ENCODE assay signal across 8 cellular contexts in the genomic region with DNA sequence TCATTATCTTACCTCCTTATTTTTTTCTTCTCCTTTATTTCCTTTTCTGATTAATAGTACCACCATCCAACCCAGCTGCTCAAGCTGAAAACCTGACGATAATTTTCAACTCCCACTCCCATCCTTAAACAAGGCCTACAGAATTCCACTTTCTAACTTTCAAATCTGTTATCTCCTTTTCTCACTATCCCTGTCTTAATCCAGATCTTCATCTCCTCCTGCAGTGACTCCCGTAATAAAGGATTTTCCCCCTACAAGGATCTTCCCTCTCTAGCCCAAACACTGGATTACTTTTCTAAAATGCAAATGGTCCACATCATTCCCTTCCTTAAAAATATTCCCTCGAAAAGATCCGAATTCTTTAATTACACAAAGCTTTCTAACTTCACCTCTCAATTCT. TPM values are rescaled to one million over a fixed set of nuclear protein-coding genes. Genes with fewer than 3 reads are reported as not detected.
DNase-seq lines count a peak whose midpoint lies in the region; ATAC-seq and TF ChIP-seq lines count a peak whose summit lies in the region.

No MANE protein-coding gene starts in this region.

- no peaks in the 10 kb centered on the region for H3K9me3 ChIP-seq in left ventricle myocardium inferior (replicated peaks)
- H3K9me3 ChIP-seq in lower lobe of right lung, result no peaks in the 10 kb centered on the region
- no peaks in the 10 kb centered on the region for H3K9me3 ChIP-seq in upper lobe of left lung

- H3K4me1 ChIP-seq in left ventricle myocardium inferior (peaks cover 50% of the 10 kb centered on the region), lower lobe of right lung (peaks cover 39% of the 10 kb centered on the region), upper lobe of left lung (peaks cover 13 to 41% (median 24%) of the 10 kb centered on the region in 4 donors)

- intact Hi-C loops in left ventricle myocardium inferior (cut with micrococcal nuclease) (no loop called here), Right ventricle myocardium inferior (cut with DNase I) (no loop called here), lower lobe of right lung (cut with DNase I) (no loop called here)

- TF ChIP-seq EP300 in upper lobe of left lung (IDR thresholded peaks at IDR 0.05), result no peak

- H3K27ac ChIP-seq in left ventricle myocardium inferior (replicated peaks), result no peak overlapping the region
- no peak overlapping the region for H3K27ac ChIP-seq in lower lobe of right lung
- peak overlapping the region in 1 of 4 donors; percentile 97 for H3K27ac ChIP-seq in upper lobe of left lung

- TF ChIP-seq POLR2A in upper lobe of left lung (IDR thresholded peaks at IDR 0.05), result no peak

- 64 to 71% methylated on average over 4 of the region's 4 CpGs for WGBS in upper lobe of left lung, 2 donors

- peak overlapping the region; percentile 80 for H3K4me3 ChIP-seq in left ventricle myocardium inferior
- H3K4me3 ChIP-seq in astrocyte of the spinal cord (ENCODE audit: low read depth, low read length), result peak overlapping the region; percentile 98
- peak overlapping the region; percentile 87 for H3K4me3 ChIP-seq in lower lobe of right lung
- peak overlapping the region in 3 of 4 donors; percentile 88 to 89 (median 88) for H3K4me3 ChIP-seq in upper lobe of left lung

- no peaks in the 10 kb centered on the region for H3K27me3 ChIP-seq in left ventricle myocardium inferior (ENCODE audit: low read depth)
- H3K27me3 ChIP-seq in lower lobe of right lung (ENCODE audit: low read depth), result no peaks in the 10 kb centered on the region
- no peaks in the 10 kb centered on the region for H3K27me3 ChIP-seq in upper lobe of left lung

- ATAC-seq in Right ventricle myocardium inferior (no peak), lower lobe of right lung (no peak), upper lobe of left lung (ENCODE audit: low FRiP score in 2 of 2) (no peak), HG02642 (IDR thresholded peaks at IDR 0.05; ENCODE audit: poor library complexity, unreplicated experiment) (no peak)

- in situ Hi-C loops in astrocyte of the spinal cord (cut with HindIII; ENCODE audit: low sequenced_read_pairs), result no loop called here

- peaks cover 3% of the 10 kb centered on the region for H3K36me3 ChIP-seq in left ventricle myocardium inferior
- peaks cover 13% of the 10 kb centered on the region for H3K36me3 ChIP-seq in lower lobe of right lung
- H3K36me3 ChIP-seq in upper lobe of left lung, result peaks cover 0 to 10% (median 6%) of the 10 kb centered on the region in 4 donors

- no peak for DNase-seq in left ventricle myocardium inferior
- no peak for DNase-seq in Right ventricle myocardium inferior (ENCODE audit: missing footprints)
- no peak for DNase-seq in astrocyte of the spinal cord (ENCODE audit: low read depth, low spot score)
- no peak for DNase-seq in lower lobe of right lung
- DNase-seq in upper lobe of left lung, result no peak
- no peak for DNase-seq in ecto neural progenitor cell (ENCODE audit: low spot score)
- DNase-seq in inferior parietal cortex (ENCODE audit: extremely low spot score), result no peak

- no peak for TF ChIP-seq CTCF in left ventricle myocardium inferior (IDR thresholded peaks at IDR 0.05; ENCODE audit: borderline replicate concordance)
- TF ChIP-seq CTCF in astrocyte of the spinal cord (IDR thresholded peaks at IDR 0.05; ENCODE audit: low read depth, low read length), result no peak
- no peak for TF ChIP-seq CTCF in lower lobe of right lung (IDR thresholded peaks at IDR 0.05)
- TF ChIP-seq CTCF in upper lobe of left lung (IDR thresholded peaks at IDR 0.05), result no peak

RNA-seq across cellular contexts. Expression of a gene that starts 1.5 kb away (rescaled TPM):
- total RNA-seq in left ventricle myocardium inferior, result 25.8 TPM
- 23.6 TPM for total RNA-seq in Right ventricle myocardium inferior
- 23.9 TPM for total RNA-seq in lower lobe of right lung
- total RNA-seq in upper lobe of left lung, result 10 to 100 TPM; 18.5 to 29.1 (median 23.4) TPM

RNA-seq across cellular contexts. Expression of a gene that starts 6.5 kb away (rescaled TPM):
- total RNA-seq in left ventricle myocardium inferior (30.1 TPM), Right ventricle myocardium inferior (21.7 TPM), lower lobe of right lung (42.9 TPM), upper lobe of left lung (100 to 1,000 TPM in 1 of 6 donors, 10 to 100 TPM in 5; 24.9 to 177 (median 46.7) TPM)

RNA-seq across cellular contexts. Expression of a gene that starts 54.5 kb away (rescaled TPM):
- total RNA-seq in left ventricle myocardium inferior, result 6.5 TPM
- 7.0 TPM for total RNA-seq in Right ventricle myocardium inferior
- total RNA-seq in lower lobe of right lung, result 8.4 TPM
- total RNA-seq in upper lobe of left lung, result 10 to 100 TPM in 3 of 6 donors, 1 to 10 TPM in 3; 8.1 to 26.1 (median 12.8) TPM
